In genomic region chrX:154380787-154381186, GRCh38 we compare ENCODE assay signal across 1 cellular context.
TF ChIP-seq lines count a peak whose summit lies in the region.

No MANE protein-coding gene starts in this region.

TF ChIP-seq in H1, 55 proteins besides CTCF, POLR2A, EP300 and RAD21:
- TF ChIP-seq CHD1 (IDR thresholded peaks at IDR 0.05; ENCODE audit: low read depth, low read length) (no peak), POLR2AphosphoS5 (IDR thresholded peaks at IDR 0.05; ENCODE audit: low read depth, low read length) (peak; percentile 77; the same call in 1 of the 2 replicates), TAF7 (optimal IDR thresholded peaks at IDR 0.05; ENCODE audit: borderline replicate concordance, low read depth, low read length) (peak; percentile 17)
